In the genomic region with DNA sequence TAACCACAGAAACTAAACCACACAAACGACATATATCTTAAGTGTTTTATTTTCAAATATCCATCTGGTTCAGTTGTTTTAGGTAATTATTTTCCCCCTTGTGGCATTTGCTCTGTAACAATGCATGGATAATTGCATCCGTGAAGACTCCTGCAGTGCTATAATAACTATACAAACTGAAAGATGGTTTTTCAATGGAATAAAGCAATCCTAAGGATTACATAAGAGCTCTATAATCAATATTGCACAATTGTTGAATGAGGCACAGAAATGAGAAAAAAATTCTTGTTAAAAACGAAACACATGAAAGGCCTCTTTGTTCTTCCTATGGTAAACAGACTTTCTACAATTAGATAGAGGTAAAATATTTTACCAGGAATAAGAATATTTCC, we compare ENCODE assay signal across 19 cellular contexts.
DNase-seq lines count a peak whose midpoint lies in the region; ATAC-seq, FAIRE-seq and TF ChIP-seq lines count a peak whose summit lies in the region.
"Had no signal": no experiment of that assay in that cellular context is flagged by ENCODE, and none has a peak within 500 bp of the region (broad histone marks: within the 10 kb centered on the region; RNA-seq: fewer than 3 reads in every experiment).

No MANE protein-coding gene starts in this region.

- DNase-seq in HepG2 (ENCODE audit: low spot score) = no peak
- DNase-seq in right lobe of liver = no peak
- DNase-seq in NCI-H1930 (lab: John Stamatoyannopoulos, UW) = peak; percentile 53 to 68
- peak; percentile 57 for DNase-seq in NCI-H748 treated with DMSO at 0.1 percent for 48 hours (lab: John Stamatoyannopoulos, UW)
- DNase-seq in GM12891 (ENCODE audit: insufficient read length, low spot score) = no peak
- no peak for DNase-seq in CD1c-positive myeloid dendritic cell (ENCODE audit: extremely low spot score)
- no peak for DNase-seq in SKM-1 treated with dmso at 0.1 percent for 144 hours (lab: John Stamatoyannopoulos, UW; ENCODE audit: unreplicated experiment)
- DNase-seq: C1 segment of cervical spinal cord; CD4-positive, alpha-beta memory T cell; DMS153; DMS79 treated with DMSO at 0.1 percent for 48 hours; EL; HCEC 1CT; HFFc6 had no signal

- no peak for TF ChIP-seq CTCF in HepG2 (CRISPR knock-in tag; IDR thresholded peaks at IDR 0.05)
- no peak for TF ChIP-seq CTCF in right lobe of liver (IDR thresholded peaks at IDR 0.05)
- TF ChIP-seq CTCF in neural cell (IDR thresholded peaks at IDR 0.05; ENCODE audit: poor library complexity, severe bottlenecking) = no peak

- H3K27me3 ChIP-seq in HepG2 (ENCODE audit: control insufficient read depth in 1 of 2, insufficient read depth in 2 of 2, low read length in 2 of 2) (no peaks in the 10 kb centered on the region), right lobe of liver (no peaks in the 10 kb centered on the region), neural cell (ENCODE audit: insufficient read depth, low read depth, low read length) (no peaks in the 10 kb centered on the region)

- H3K4me2 ChIP-seq in HepG2 (ENCODE audit: low read depth, low read length) (no peak overlapping the region), neural cell (ENCODE audit: low read length) (peak overlapping the region; percentile 7)

- TF ChIP-seq POLR2A in HepG2 (IDR thresholded peaks at IDR 0.05; ENCODE audit: insufficient read depth in 1 of 2, low read depth in 2 of 2, low read length in 2 of 2) = no peak
- no peak for TF ChIP-seq POLR2A in right lobe of liver (IDR thresholded peaks at IDR 0.05)
- TF ChIP-seq POLR2A in GM12891 (IDR thresholded peaks at IDR 0.05; ENCODE audit: low read depth, low read length) = no peak

- H4K20me1 ChIP-seq in HepG2 (ENCODE audit: insufficient read depth, low read length) (no peaks in the 10 kb centered on the region), neural cell (ENCODE audit: insufficient read depth) (no peaks in the 10 kb centered on the region)

- BruUV-seq in HepG2 (replicated peaks; lab: Mats Ljungman, UMichigan) = no TSS peak

- H3F3A ChIP-seq in neural cell (ENCODE audit: insufficient read depth, low read length, poor library complexity, severe bottlenecking) = no peaks in the 10 kb centered on the region

- no peak overlapping the region for H3K4me3 ChIP-seq in HepG2 (replicated peaks in 1 of 3; ENCODE audit: insufficient read depth in 1 of 3, low read depth in 2 of 3, low read length in 3 of 3)
- no peak overlapping the region for H3K4me3 ChIP-seq in right lobe of liver
- no peak overlapping the region for H3K4me3 ChIP-seq in neural cell (ENCODE audit: low read length)

- WGBS in HepG2 (ENCODE audit: low lambda C conversion rate) = 0% methylated on average over 3 of the region's 3 CpGs
- 32% methylated on average over 3 of the region's 3 CpGs for WGBS in right lobe of liver (ENCODE audit: insufficient coverage, low coverage, low lambda C conversion rate, missing lambda C conversion rate)

- no peaks in the 10 kb centered on the region for H3K4me1 ChIP-seq in HepG2 (ENCODE audit: insufficient read depth, low read length)
- H3K4me1 ChIP-seq in right lobe of liver = no peaks in the 10 kb centered on the region

- H3K36me3 ChIP-seq in HepG2 (replicated peaks in 1 of 2; ENCODE audit: control insufficient read depth in 1 of 2, insufficient read depth in 2 of 2, low read length in 2 of 2) (no peaks in the 10 kb centered on the region), right lobe of liver (no peaks in the 10 kb centered on the region), neural cell (ENCODE audit: insufficient read depth, low read length) (no peaks in the 10 kb centered on the region)

- CTCF ChIA-PET in HepG2 (lab: Yijun Ruan, JAX; ENCODE audit: low intra/inter-chr PET ratio, low total read pairs) = no interaction called here

- no peaks in the 10 kb centered on the region for H3K79me2 ChIP-seq in HepG2 (ENCODE audit: insufficient read depth, low read length)
- H3K79me2 ChIP-seq in neural cell (replicated peaks; ENCODE audit: insufficient read depth, low read length) = no peaks in the 10 kb centered on the region

- TF ChIP-seq RAD21 in HepG2 (CRISPR knock-in tag; IDR thresholded peaks at IDR 0.05) = no peak
- no peak for TF ChIP-seq RAD21 in neural cell (conservative IDR thresholded peaks at IDR 0.05)

- H3K9ac ChIP-seq in HepG2 (ENCODE audit: insufficient read depth, low read depth, low read length) = no peak overlapping the region
- H3K9ac ChIP-seq in neural cell (ENCODE audit: low read length) = no peak overlapping the region

- TF ChIP-seq EP300 in HepG2 (IDR thresholded peaks at IDR 0.05; ENCODE audit: low read depth in 2 of 2, low read length in 2 of 2) (no peak), HepG2 (CRISPR knock-in tag; IDR thresholded peaks at IDR 0.05; ENCODE audit: borderline replicate concordance) (no peak), neural cell (conservative IDR thresholded peaks at IDR 0.05; ENCODE audit: poor library complexity, severe bottlenecking) (no peak)

- H3K9me3 ChIP-seq in HepG2 (ENCODE audit: low read length) = no peaks in the 10 kb centered on the region
- no peaks in the 10 kb centered on the region for H3K9me3 ChIP-seq in right lobe of liver
- no peaks in the 10 kb centered on the region for H3K9me3 ChIP-seq in neural cell (ENCODE audit: low read length)

- in situ Hi-C loops in HepG2 (cut with HindIII; ENCODE audit: extremely low pct_ligation_motif_present, low pct_unique_long_range_greater_than_20kb) = no loop called here

- ATAC-seq in HepG2 (no peak), right lobe of liver (no peak)

- POLR2A ChIA-PET in HepG2 (lab: Yijun Ruan, JAX) = no interaction called here

- H3K27ac ChIP-seq in HepG2 (ENCODE audit: extremely low read length, insufficient read depth, low read length) = no peak overlapping the region
- no peak overlapping the region for H3K27ac ChIP-seq in right lobe of liver
- peak overlapping the region; percentile 17 for H3K27ac ChIP-seq in neural cell (ENCODE audit: low read length)

- H3K9me2 ChIP-seq in neural cell (ENCODE audit: insufficient read depth, low read length) = no peaks in the 10 kb centered on the region

- FAIRE-seq in HepG2 (lab: Jason Lieb, UNC) (no peak), GM12891 (lab: Jason Lieb, UNC) (no peak)
- FAIRE-seq: D721Med, G401.6, GM12892, HTR-8/SVneo had no signal

- intact Hi-C loops in HepG2 (cut with micrococcal nuclease; ENCODE audit: unreplicated experiment) = no loop called here
- intact Hi-C loops in right lobe of liver (cut with DNase I) = no loop called here

- H2AFZ ChIP-seq in HepG2 (ENCODE audit: low read length) (no peak overlapping the region), neural cell (ENCODE audit: low read depth, low read length) (no peak overlapping the region)

TF ChIP-seq in HepG2, 621 proteins besides CTCF, POLR2A, EP300 and RAD21:
- TF ChIP-seq, protein P1, sequence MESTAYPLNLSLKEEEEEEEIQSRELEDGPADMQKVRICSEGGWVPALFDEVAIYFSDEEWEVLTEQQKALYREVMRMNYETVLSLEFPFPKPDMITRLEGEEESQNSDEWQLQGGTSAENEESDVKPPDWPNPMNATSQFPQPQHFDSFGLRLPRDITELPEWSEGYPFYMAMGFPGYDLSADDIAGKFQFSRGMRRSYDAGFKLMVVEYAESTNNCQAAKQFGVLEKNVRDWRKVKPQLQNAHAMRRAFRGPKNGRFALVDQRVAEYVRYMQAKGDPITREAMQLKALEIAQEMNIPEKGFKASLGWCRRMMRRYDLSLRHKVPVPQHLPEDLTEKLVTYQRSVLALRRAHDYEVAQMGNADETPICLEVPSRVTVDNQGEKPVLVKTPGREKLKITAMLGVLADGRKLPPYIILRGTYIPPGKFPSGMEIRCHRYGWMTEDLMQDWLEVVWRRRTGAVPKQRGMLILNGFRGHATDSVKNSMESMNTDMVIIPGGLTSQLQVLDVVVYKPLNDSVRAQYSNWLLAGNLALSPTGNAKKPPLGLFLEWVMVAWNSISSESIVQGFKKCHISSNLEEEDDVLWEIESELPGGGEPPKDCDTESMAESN (CRISPR knock-in tag; conservative IDR thresholded peaks at IDR 0.05) = no peak
- peak; percentile 53; the same call in 1 of the 2 replicates for TF ChIP-seq CEBPB (IDR thresholded peaks at IDR 0.05; ENCODE audit: borderline replicate concordance, low read depth, low read length)
TF ChIP-seq in HepG2: peak in this region for 1.

TF ChIP-seq in neural cell, 6 proteins besides CTCF, POLR2A, EP300 and RAD21 (continues in another document):
- no peak for TF ChIP-seq EZH2 (IDR thresholded peaks at IDR 0.05; ENCODE audit: borderline replicate concordance, insufficient read depth, low read length, poor library complexity, severe bottlenecking)
- TF ChIP-seq TAF1 (IDR thresholded peaks at IDR 0.05; ENCODE audit: low read depth) = no peak

TF ChIP-seq in GM12891, 5 proteins besides CTCF, POLR2A, EP300 and RAD21:
- TF ChIP-seq TAF1 (IDR thresholded peaks at IDR 0.05; ENCODE audit: low read depth, low read length) (no peak), POLR2AphosphoS5 (IDR thresholded peaks at IDR 0.05; ENCODE audit: low read depth, low read length) (no peak), POU2F2 (IDR thresholded peaks at IDR 0.05; ENCODE audit: low read depth, low read length) (no peak), SPI1 (IDR thresholded peaks at IDR 0.05; ENCODE audit: low read depth, low read length) (no peak)

Comparison
In these comparisons a context has a peak if more than half of its experiments do, and no peak if none do; other contexts are left out.
1. DNase-seq: peak in NCI-H1930 (2 of 2) and NCI-H748 treated with DMSO at 0.1 percent for 48 hours (single experiment); none in HepG2 (single experiment), right lobe of liver (0 of 3), GM12891 (single experiment), CD1c-positive myeloid dendritic cell (single experiment) and SKM-1 treated with dmso at 0.1 percent for 144 hours (single experiment).